ENCODE assay signal across 1 cellular context in the genomic region with DNA sequence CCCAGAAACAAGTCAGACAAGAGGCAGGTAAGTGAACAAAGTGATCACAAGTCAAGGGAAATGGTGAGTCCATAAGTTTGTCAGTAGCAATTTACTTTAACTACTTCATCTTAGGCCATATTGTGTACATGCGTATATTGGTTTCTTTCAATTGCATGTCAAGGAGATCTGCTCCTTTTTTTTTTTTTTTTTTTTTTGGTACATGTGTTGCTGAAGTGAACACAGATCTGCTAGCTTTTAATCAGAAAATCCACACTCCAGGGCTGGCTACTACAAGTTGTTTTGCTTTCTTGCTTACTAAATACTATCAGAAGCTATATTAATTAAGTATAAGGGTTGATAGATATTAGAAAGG.
TF ChIP-seq lines count a peak whose summit lies in the region.

No MANE protein-coding gene starts in this region.

TF ChIP-seq in H1, 55 proteins besides CTCF, POLR2A, EP300 and RAD21:
- no peak for TF ChIP-seq NANOG (IDR thresholded peaks at IDR 0.05; ENCODE audit: insufficient read depth, low read depth, low read length, poor library complexity, severe bottlenecking)
- no peak for TF ChIP-seq GTF2F1 (IDR thresholded peaks at IDR 0.05; ENCODE audit: borderline replicate concordance, low read depth, low read length)
- TF ChIP-seq BACH1 (IDR thresholded peaks at IDR 0.05; ENCODE audit: low read length): no peak
- TF ChIP-seq CBX8 (IDR thresholded peaks at IDR 0.05; ENCODE audit: borderline replicate concordance, low read depth, low read length): no peak
- TF ChIP-seq JUND (IDR thresholded peaks at IDR 0.05; ENCODE audit: low read length): no peak
- TF ChIP-seq RNF2 (IDR thresholded peaks at IDR 0.05; ENCODE audit: borderline replicate concordance, low read depth, low read length, missing control alignments, poor library complexity, severe bottlenecking): no peak
- no peak for TF ChIP-seq USF2 (IDR thresholded peaks at IDR 0.05; ENCODE audit: low read length)
- no peak for TF ChIP-seq PHF8 (conservative IDR thresholded peaks at IDR 0.05; ENCODE audit: low read depth, low read length)
- no peak for TF ChIP-seq SRF (IDR thresholded peaks at IDR 0.05; ENCODE audit: low read depth, low read length)
- no peak for TF ChIP-seq TCF12 (IDR thresholded peaks at IDR 0.05; ENCODE audit: low read depth, low read length)
